8 cellular contexts compared by ENCODE assay signal in genomic region chr12:118371354-118372282, GRCh38. TPM values are rescaled to one million over a fixed set of nuclear protein-coding genes. Genes with fewer than 3 reads are reported as not detected.
DNase-seq lines count a peak whose midpoint lies in the region; ATAC-seq and TF ChIP-seq lines count a peak whose summit lies in the region.

No MANE protein-coding gene starts in this region.

- peak overlapping the region; percentile 94 for H3K4me3 ChIP-seq in GM12865 (ENCODE audit: low read depth, low read length)
- peak overlapping the region; percentile 89 to 96 (median 91) for H3K4me3 ChIP-seq in Peyer's patch
- H3K4me3 ChIP-seq in cardiac fibroblast (replicated peaks in 1 of 2; ENCODE audit: low read depth in 2 of 2, low read length in 2 of 2): peak overlapping the region; percentile 92 to 95
- H3K4me3 ChIP-seq in right lobe of liver: peak overlapping the region; percentile 77 to 92 (median 87)
- peak overlapping the region; percentile 89 for H3K4me3 ChIP-seq in suprapubic skin

- H3K27me3 ChIP-seq in Peyer's patch: no peaks in the 10 kb centered on the region
- no peaks in the 10 kb centered on the region for H3K27me3 ChIP-seq in right lobe of liver
- H3K27me3 ChIP-seq in suprapubic skin: no peaks in the 10 kb centered on the region

- no peaks in the 10 kb centered on the region for H3K9me3 ChIP-seq in Peyer's patch
- no peaks in the 10 kb centered on the region for H3K9me3 ChIP-seq in right lobe of liver
- no peaks in the 10 kb centered on the region for H3K9me3 ChIP-seq in suprapubic skin

- peak overlapping the region; percentile 80 to 92 (median 87) for H3K27ac ChIP-seq in Peyer's patch
- peak overlapping the region; percentile 14 to 66 (median 27) for H3K27ac ChIP-seq in right lobe of liver
- peak overlapping the region; percentile 92 for H3K27ac ChIP-seq in suprapubic skin

- H3K36me3 ChIP-seq in Peyer's patch: no peaks in the 10 kb centered on the region
- H3K36me3 ChIP-seq in right lobe of liver: no peaks in the 10 kb centered on the region
- no peaks in the 10 kb centered on the region for H3K36me3 ChIP-seq in suprapubic skin

- H3K4me1 ChIP-seq in Peyer's patch: peaks cover 0 to 34% (median 4%) of the 10 kb centered on the region in 4 donors
- peaks cover 0 to 25% (median 0%) of the 10 kb centered on the region in 4 donors for H3K4me1 ChIP-seq in right lobe of liver
- H3K4me1 ChIP-seq in suprapubic skin: peaks cover 47% of the 10 kb centered on the region

- ATAC-seq in right lobe of liver (no peak), HG03025 (IDR thresholded peaks at IDR 0.05; ENCODE audit: low FRiP score, unreplicated experiment) (no peak), HG02973 (IDR thresholded peaks at IDR 0.05; ENCODE audit: unreplicated experiment) (no peak), GM18519 (IDR thresholded peaks at IDR 0.05; ENCODE audit: low FRiP score, unreplicated experiment) (no peak)

- TF ChIP-seq POLR2A in Peyer's patch (IDR thresholded peaks at IDR 0.05) (no peak), right lobe of liver (IDR thresholded peaks at IDR 0.05) (no peak), suprapubic skin (IDR thresholded peaks at IDR 0.05) (no peak)

- TF ChIP-seq EP300 in suprapubic skin (IDR thresholded peaks at IDR 0.05): no peak

- intact Hi-C loops in right lobe of liver (cut with DNase I): loop anchor here (10.0 kb wide), 2 partner anchors 187 to 247 kb away; no protein-coding TSS in a partner anchor

- TF ChIP-seq CTCF in GM12865 (IDR thresholded peaks at IDR 0.05; ENCODE audit: insufficient read depth, low read depth, low read length, missing control alignments) (no peak), Peyer's patch (IDR thresholded peaks at IDR 0.05) (no peak), cardiac fibroblast (IDR thresholded peaks at IDR 0.05; ENCODE audit: low read depth, low read length) (no peak), right lobe of liver (IDR thresholded peaks at IDR 0.05) (no peak), suprapubic skin (IDR thresholded peaks at IDR 0.05) (no peak)

- DNase-seq in GM12865 (ENCODE audit: low read depth) (no peak), Peyer's patch (peak; percentile 21 to 60 (median 56)), cardiac fibroblast (ENCODE audit: low read depth in 2 of 2) (no peak), right lobe of liver (peak; percentile 41 to 66 (median 53)), suprapubic skin (ENCODE audit: low spot score in 2 of 2) (peak; percentile 73 to 82)

- under 1% methylated on average over 24 of the region's 59 CpGs for WGBS in right lobe of liver (ENCODE audit: insufficient coverage, low coverage, low lambda C conversion rate, missing lambda C conversion rate)
- WGBS in suprapubic skin: 0% methylated on average over 36 of the region's 59 CpGs

RNA-seq across cellular contexts. Expression of gene TAOK3, which starts 1.1 kb away (rescaled TPM):
- total RNA-seq in Peyer's patch (100 to 1,000 TPM in 1 of 4 donors, 10 to 100 TPM in 3; 91.2 to 111 (median 93.2) TPM), right lobe of liver (10 to 100 TPM; 12.2 to 21.9 (median 17.7) TPM), suprapubic skin (10 to 100 TPM; 22.7 to 61.7 (median 38.8) TPM)

RNA-seq across cellular contexts. Expression of gene SUDS3, which starts 4.7 kb away (rescaled TPM):
- total RNA-seq in Peyer's patch: 10 to 100 TPM; 39.2 to 86.7 (median 66.1) TPM
- total RNA-seq in right lobe of liver: 10 to 100 TPM in 5 of 6 experiments, 1 to 10 TPM in 1; 9.7 to 15.9 (median 13.6) TPM
- total RNA-seq in suprapubic skin: 10 to 100 TPM; 37.7 to 66.3 (median 50.1) TPM

Comparison
In these comparisons a context has a peak if more than half of its experiments do, and no peak if none do; other contexts are left out.
1. DNase-seq: peak in Peyer's patch (3 of 3), right lobe of liver (3 of 3) and suprapubic skin (2 of 2); none in GM12865 (single experiment) and cardiac fibroblast (0 of 2).
2. H3K27ac ChIP-seq: peak in every context shown above with its lines; median percentile 92 in suprapubic skin; 87 in Peyer's patch; 27 in right lobe of liver.
3. Peak in every context shown above with its lines, with median percentiles within 50 percentile points of each other: H3K4me3 ChIP-seq.